8 cellular contexts compared by ENCODE assay signal in the genomic region with DNA sequence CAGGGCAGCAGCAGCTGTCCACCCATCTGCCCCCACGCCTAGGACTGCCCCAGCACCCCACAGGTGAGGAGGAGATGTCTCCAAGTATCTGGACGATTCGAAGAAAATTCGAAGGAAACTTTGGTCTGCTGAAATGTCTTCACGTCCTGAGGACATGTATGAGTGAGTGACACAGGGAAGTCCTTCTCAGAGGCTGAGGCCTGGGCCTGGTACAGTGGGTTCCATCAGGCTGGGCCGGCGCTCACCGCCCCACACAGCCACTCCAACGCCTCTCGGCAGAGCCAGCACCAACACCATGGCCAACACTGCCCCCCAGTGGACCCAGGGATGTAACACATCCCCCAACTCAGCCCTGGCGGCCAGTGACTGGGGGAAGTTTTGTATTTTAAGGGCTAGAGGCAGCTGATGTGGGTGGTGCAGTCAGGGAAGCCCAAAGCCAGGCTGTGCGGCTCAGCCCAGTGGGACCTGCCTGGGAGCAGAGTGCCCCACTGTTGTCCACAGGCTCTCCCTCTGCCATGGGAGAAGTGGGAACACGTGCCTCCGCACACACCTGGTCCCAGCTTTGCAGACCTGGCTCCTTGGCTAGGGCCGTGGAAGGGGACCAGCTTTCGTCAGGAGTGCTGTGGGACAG. TPM values are rescaled to one million over a fixed set of nuclear protein-coding genes. Genes with fewer than 3 reads are reported as not detected.
DNase-seq lines count a peak whose midpoint lies in the region; ATAC-seq, FAIRE-seq and TF ChIP-seq lines count a peak whose summit lies in the region.

No MANE protein-coding gene starts in this region.

- no peak overlapping the region for H3K27ac Mint-ChIP-seq in activated T-cell treated with anti-CD3 and anti-CD28 coated beads, Interleukin-2, amount 50 U/mL, for 72 hours

- H3K4me1 ChIP-seq in Peyer's patch, result no peaks in the 10 kb centered on the region

- H3K36me3 Mint-ChIP-seq in activated T-cell treated with anti-CD3 and anti-CD28 coated beads, Interleukin-2, amount 50 U/mL, for 72 hours (ENCODE audit: insufficient read depth in 2 of 2), result peaks cover 0 to 2% of the 10 kb centered on the region in 2 donors

- no peak overlapping the region for H3K4me3 ChIP-seq in Peyer's patch

- peaks cover 5% of the 10 kb centered on the region for H3K4me1 Mint-ChIP-seq in activated T-cell treated with anti-CD3 and anti-CD28 coated beads, Interleukin-2, amount 50 U/mL, for 72 hours (ENCODE audit: low read depth)

- H3K9me3 Mint-ChIP-seq in activated T-cell treated with anti-CD3 and anti-CD28 coated beads, Interleukin-2, amount 50 U/mL, for 72 hours, result no peaks in the 10 kb centered on the region

- TF ChIP-seq CTCF in Peyer's patch (IDR thresholded peaks at IDR 0.05), result peak; percentile 87 to 95 (median 93)

- H3K36me3 ChIP-seq in Peyer's patch, result peaks cover 0 to 9% (median 0%) of the 10 kb centered on the region in 3 donors

- H3K4me3 Mint-ChIP-seq in activated T-cell treated with anti-CD3 and anti-CD28 coated beads, Interleukin-2, amount 50 U/mL, for 72 hours, result no peak overlapping the region

- H3K27me3 ChIP-seq in Peyer's patch, result no peaks in the 10 kb centered on the region

- FAIRE-seq in HTR-8/SVneo (lab: Jason Lieb, UNC), result peak; percentile 95

- H3K27ac ChIP-seq in Peyer's patch, result no peak overlapping the region

- no peaks in the 10 kb centered on the region for H3K9me3 ChIP-seq in Peyer's patch

- H3K27me3 Mint-ChIP-seq in activated T-cell treated with anti-CD3 and anti-CD28 coated beads, Interleukin-2, amount 50 U/mL, for 72 hours (ENCODE audit: low read depth), result no peaks in the 10 kb centered on the region

- peak; percentile 96 to 97 for ATAC-seq in activated T-cell treated with anti-CD3 and anti-CD28 coated beads, Interleukin-2, amount 50 U/mL, for 72 hours (replicated peaks in 1 of 2)
- ATAC-seq in GM18861 (IDR thresholded peaks at IDR 0.05; ENCODE audit: unreplicated experiment), result no peak

- peak; percentile 68 for DNase-seq in EL
- DNase-seq in HTR-8/SVneo (ENCODE audit: insufficient read length, low spot score), result peak; percentile 86
- peak; percentile 77 to 89 (median 87) for DNase-seq in Peyer's patch
- DNase-seq in activated T-cell treated with anti-CD3 and anti-CD28 coated beads, Interleukin-2, amount 50 U/mL, for 72 hours, result peak; percentile 83 to 89
- peak; percentile 55 for DNase-seq in fibroblast of the conjunctiva (ENCODE audit: low read depth)
- DNase-seq in nucleus accumbens (lab: John Stamatoyannopoulos, UW), result peak in 51 of 56 donors; percentile 3 to 84 (median 49)
- peak; percentile 85 for DNase-seq in superior temporal gyrus (ENCODE audit: extremely low spot score)

- peak in 1 of 2 donors; percentile 13 for TF ChIP-seq POLR2A in Peyer's patch (IDR thresholded peaks at IDR 0.05)

RNA-seq across cellular contexts. Expression of a gene that starts 55.8 kb away (rescaled TPM):
- total RNA-seq in Peyer's patch, result 100 to 1,000 TPM in 1 of 4 donors, 10 to 100 TPM in 3; 50.4 to 110 (median 76.5) TPM
- 10 to 100 TPM; 90.5 to 91.2 TPM for total RNA-seq in activated T-cell treated with anti-CD3 and anti-CD28 coated beads, Interleukin-2, amount 50 U/mL, for 72 hours

RNA-seq across cellular contexts. Expression of a gene that starts 58.8 kb away (rescaled TPM):
- 100 to 1,000 TPM in 2 of 4 donors, 10 to 100 TPM in 2; 28.2 to 144 (median 79.8) TPM for total RNA-seq in Peyer's patch
- total RNA-seq in activated T-cell treated with anti-CD3 and anti-CD28 coated beads, Interleukin-2, amount 50 U/mL, for 72 hours, result 10 to 100 TPM; 76.9 to 78.8 TPM
